In genomic region chr6:52262620-52263344, GRCh38 we compare ENCODE assay signal across 1 cellular context.
TF ChIP-seq lines count a peak whose summit lies in the region.

No MANE protein-coding gene starts in this region.

TF ChIP-seq in K562, 482 proteins besides CTCF, POLR2A, EP300 and RAD21:
- TF ChIP-seq TCF7L2 (IDR thresholded peaks at IDR 0.05; ENCODE audit: low read depth, low read length) (no peak), TAF9B (IDR thresholded peaks at IDR 0.05; ENCODE audit: partially characterized antibody) (no peak), ZC3H4 (CRISPR knock-in tag; IDR thresholded peaks at IDR 0.05; ENCODE audit: borderline replicate concordance) (no peak), SUPT5H (IDR thresholded peaks at IDR 0.05) (0 out of 2 replicates have a peak, but pooled peaks have one; percentile 21), SOX6 (IDR thresholded peaks at IDR 0.05) (no peak), DDX20 (tag; IDR thresholded peaks at IDR 0.05; ENCODE audit: low read depth) (no peak), POLR2AphosphoS5 (IDR thresholded peaks at IDR 0.05; ENCODE audit: control insufficient read depth, insufficient read depth, low read depth, low read length) (peak; percentile 2), BRF2 (IDR thresholded peaks at IDR 0.05; ENCODE audit: borderline replicate concordance, insufficient read depth, insufficient read length) (no peak)
TF ChIP-seq in K562: peak in this region for 2.
